In genomic region chr20:37355252-37356180, GRCh38 we compare ENCODE assay signal across 16 cellular contexts. TPM values are rescaled to one million over a fixed set of nuclear protein-coding genes. Genes with fewer than 3 reads are reported as not detected.
DNase-seq lines count a peak whose midpoint lies in the region; ATAC-seq, FAIRE-seq and TF ChIP-seq lines count a peak whose summit lies in the region.
"Had no signal": no experiment of that assay in that cellular context is flagged by ENCODE, and none has a peak within 500 bp of the region (broad histone marks: within the 10 kb centered on the region; RNA-seq: fewer than 3 reads in every experiment).

No MANE protein-coding gene starts in this region.

- 91% methylated on average over 15 of the region's 15 CpGs; no CpG with 5 or more reads in 1 of the 2 experiments for WGBS in H1 (ENCODE audit: extremely low coverage in 1 of 2, insufficient coverage in 1 of 2, insufficient read length in 1 of 2, insufficient replicate concordance in 2 of 2, low coverage in 1 of 2, low lambda C conversion rate in 2 of 2, missing lambda C conversion rate in 1 of 2), 2 experiments
- no CpG with 5 or more reads among the region's 15 CpGs for WGBS in neuronal stem cell (ENCODE audit: extremely low coverage in 2 of 2, insufficient read length in 2 of 2, insufficient replicate concordance in 1 of 2), 2 donors

- TF ChIP-seq EP300 in H1 (IDR thresholded peaks at IDR 0.05; ENCODE audit: borderline replicate concordance in 1 of 2, low read depth in 2 of 2, low read length in 2 of 2), result no peak

- H3K9ac ChIP-seq in H1 (replicated peaks in 1 of 4; ENCODE audit: extremely low read depth in 1 of 4, low read depth in 3 of 4, low read length in 3 of 4), result no peak overlapping the region
- no peak overlapping the region for H3K9ac ChIP-seq in neuronal stem cell (ENCODE audit: low read depth, low read length, poor library complexity)

- H3K27me3 Mint-ChIP-seq in natural killer cell treated with Interleukin-12 subunit alpha and Interleukin-12 subunit beta and Interleukin-15 and Interleukin-18, amount 100 ng/mL, for 72 hours, result no peaks in the 10 kb centered on the region
- H3K27me3 Mint-ChIP-seq in natural killer cell (ENCODE audit: low read depth in 2 of 2), result no peaks in the 10 kb centered on the region
- H3K27me3 Mint-ChIP-seq: activated CD4-positive, alpha-beta memory T cell treated with anti-CD3 and anti-CD28 coated beads, Interleukin-2, amount 10 ng/mL, durations not matched to agents 7 days and 5 days had no signal

- intact Hi-C loops in natural killer cell (cut with micrococcal nuclease) (no loop called here), left ventricle myocardium superior (cut with micrococcal nuclease) (no loop called here)

- H2BK5ac ChIP-seq in H1 (ENCODE audit: low read depth, low read length) (no peak overlapping the region), neuronal stem cell (ENCODE audit: low read length) (peak overlapping the region; percentile 45)

- H3K27ac Mint-ChIP-seq in natural killer cell treated with Interleukin-12 subunit alpha and Interleukin-12 subunit beta and Interleukin-15 and Interleukin-18, amount 100 ng/mL, for 72 hours, result peak overlapping the region in 1 of 2 donors; percentile 49
- H3K27ac Mint-ChIP-seq in natural killer cell, result peak overlapping the region in 1 of 2 donors; percentile 56
- H3K27ac Mint-ChIP-seq: activated CD4-positive, alpha-beta memory T cell treated with anti-CD3 and anti-CD28 coated beads, Interleukin-2, amount 10 ng/mL, durations not matched to agents 7 days and 5 days had no signal

- H2BK20ac ChIP-seq in H1 (ENCODE audit: low read length), result no peak overlapping the region

- H3K56ac ChIP-seq in H1 (replicated peaks; ENCODE audit: insufficient read length, low read depth, low read length), result no peak overlapping the region

- no peak overlapping the region for H3K27ac ChIP-seq in H1 (ENCODE audit: low read depth, low read length)
- no peak overlapping the region for H3K27ac ChIP-seq in neuronal stem cell (replicated peaks; ENCODE audit: low read length)
- H3K27ac ChIP-seq: SJSA1 had no signal

- H3K27me3 ChIP-seq in H1 (replicated peaks in 1 of 4; ENCODE audit: control insufficient read depth in 3 of 4, extremely low read depth in 1 of 4, insufficient read depth in 3 of 4, low read length in 3 of 4) (no peaks in the 10 kb centered on the region), neuronal stem cell (ENCODE audit: control insufficient read depth in 3 of 3, insufficient read depth in 3 of 3, low read depth in 1 of 3, low read length in 3 of 3) (no peaks in the 10 kb centered on the region)
- H3K27me3 ChIP-seq: SJSA1 had no signal

- H3K4ac ChIP-seq in H1 (replicated peaks; ENCODE audit: insufficient read length, low read depth, low read length), result no peak overlapping the region
- no peak overlapping the region for H3K4ac ChIP-seq in neuronal stem cell (ENCODE audit: low read length)

- no peak overlapping the region for H3K4me3 Mint-ChIP-seq in natural killer cell treated with Interleukin-12 subunit alpha and Interleukin-12 subunit beta and Interleukin-15 and Interleukin-18, amount 100 ng/mL, for 72 hours
- H3K4me3 Mint-ChIP-seq in natural killer cell, result no peak overlapping the region
- H3K4me3 Mint-ChIP-seq: activated CD4-positive, alpha-beta memory T cell treated with anti-CD3 and anti-CD28 coated beads, Interleukin-2, amount 10 ng/mL, durations not matched to agents 7 days and 5 days had no signal

- H2AK5ac ChIP-seq in H1 (ENCODE audit: low read depth, low read length) (no peak overlapping the region), neuronal stem cell (ENCODE audit: low read depth, low read length) (no peak overlapping the region)

- H3K4me3 ChIP-seq in H1 (ENCODE audit: extremely low read depth in 1 of 4, insufficient read depth in 2 of 4, low read depth in 3 of 4, low read length in 4 of 4) (no peak overlapping the region), neuronal stem cell (ENCODE audit: low read length in 2 of 2) (no peak overlapping the region)
- H3K4me3 ChIP-seq: prostate gland, SJSA1 had no signal

- no peak for ATAC-seq in natural killer cell treated with Interleukin-12 subunit alpha and Interleukin-12 subunit beta and Interleukin-15 and Interleukin-18, amount 100 ng/mL, for 72 hours
- no peak for ATAC-seq in natural killer cell
- no peak for ATAC-seq in left ventricle myocardium superior
- no peak for ATAC-seq in HG03280 (IDR thresholded peaks at IDR 0.05; ENCODE audit: unreplicated experiment)

- H3K14ac ChIP-seq in H1 (ENCODE audit: insufficient read length) (no peak overlapping the region), neuronal stem cell (ENCODE audit: low read length) (no peak overlapping the region)

- peaks cover 0 to 6% (median 0%) of the 10 kb centered on the region in 4 experiments; a peak in 2 of 7 replicates for H3K4me1 ChIP-seq in H1 (replicated peaks in 1 of 4; ENCODE audit: control insufficient read depth in 3 of 4, insufficient read depth in 4 of 4, low read length in 3 of 4)
- peaks cover 0 to 5% of the 10 kb centered on the region in 2 donors for H3K4me1 ChIP-seq in neuronal stem cell (ENCODE audit: control insufficient read depth in 2 of 2, insufficient read depth in 1 of 2, low read depth in 1 of 2, low read length in 2 of 2)
- H3K4me1 ChIP-seq: SJSA1 had no signal

- H3K4me2 ChIP-seq in H1 (ENCODE audit: insufficient read depth in 1 of 2, low read depth in 2 of 2, low read length in 2 of 2), result no peak overlapping the region
- H3K4me2 ChIP-seq in neuronal stem cell (ENCODE audit: insufficient read depth, low read length, poor library complexity, severe bottlenecking), result no peak overlapping the region

- H3K79me1 ChIP-seq in H1 (ENCODE audit: low read depth, low read length) (peaks cover 29% of the 10 kb centered on the region), neuronal stem cell (ENCODE audit: low read depth, low read length) (peaks cover 27% of the 10 kb centered on the region)

- H2BK15ac ChIP-seq in H1 (ENCODE audit: low read length) (no peak overlapping the region), neuronal stem cell (ENCODE audit: low read length) (no peak overlapping the region)

- peaks cover 9 to 16% of the 10 kb centered on the region in 2 donors for H3K4me1 Mint-ChIP-seq in natural killer cell treated with Interleukin-12 subunit alpha and Interleukin-12 subunit beta and Interleukin-15 and Interleukin-18, amount 100 ng/mL, for 72 hours (ENCODE audit: low read depth in 2 of 2)
- H3K4me1 Mint-ChIP-seq in natural killer cell, result peaks cover 0 to 25% of the 10 kb centered on the region in 2 donors
- H3K4me1 Mint-ChIP-seq: activated CD4-positive, alpha-beta memory T cell treated with anti-CD3 and anti-CD28 coated beads, Interleukin-2, amount 10 ng/mL, durations not matched to agents 7 days and 5 days had no signal

- H2BK12ac ChIP-seq in H1 (ENCODE audit: low read depth, low read length) (no peak overlapping the region), neuronal stem cell (ENCODE audit: low read length) (no peak overlapping the region)

- H4K91ac ChIP-seq in H1 (replicated peaks; ENCODE audit: insufficient read length, low read length) (no peak overlapping the region), neuronal stem cell (ENCODE audit: low read depth, low read length, poor library complexity) (no peak overlapping the region)

- peak; percentile 8 for DNase-seq in natural killer cell treated with Interleukin-12 subunit alpha and Interleukin-12 subunit beta and Interleukin-15 and Interleukin-18, amount 100 ng/mL, for 72 hours (ENCODE audit: low spot score)
- DNase-seq in natural killer cell (no peak), H1 (ENCODE audit: low read depth in 1 of 2, low spot score in 2 of 2) (no peak), neuronal stem cell (ENCODE audit: low spot score) (no peak), NCI-H2029 treated with DMSO at 0.1 percent for 48 hours (lab: John Stamatoyannopoulos, UW) (no peak), left ventricle myocardium superior (no peak), MV-4-11 (lab: John Stamatoyannopoulos, UW) (no peak)
- DNase-seq: activated CD4-positive, alpha-beta memory T cell treated with anti-CD3 and anti-CD28 coated beads, Interleukin-2, amount 10 ng/mL, durations not matched to agents 7 days and 5 days; COR-L47; effector memory CD4-positive, alpha-beta T cell; GDM1; NCI-H2171 treated with DMSO at 0.1 percent for 48 hours had no signal

- peaks cover 3 to 20% of the 10 kb centered on the region in 2 experiments for H4K20me1 ChIP-seq in H1 (replicated peaks in 1 of 2; ENCODE audit: control insufficient read depth in 1 of 2, insufficient read depth in 2 of 2, low read length in 2 of 2)

- no peaks in the 10 kb centered on the region for H3K36me3 Mint-ChIP-seq in natural killer cell treated with Interleukin-12 subunit alpha and Interleukin-12 subunit beta and Interleukin-15 and Interleukin-18, amount 100 ng/mL, for 72 hours
- H3K36me3 Mint-ChIP-seq in natural killer cell, result no peaks in the 10 kb centered on the region

- peaks cover 3 to 86% of the 10 kb centered on the region in 2 experiments; a peak in 3 of 4 replicates for H3K79me2 ChIP-seq in H1 (ENCODE audit: control insufficient read depth in 1 of 2, insufficient read depth in 2 of 2, low read length in 2 of 2)

- no peak for FAIRE-seq in H1 (lab: Jason Lieb, UNC)
- FAIRE-seq: TTC549 had no signal

- H3K23ac ChIP-seq in H1 (ENCODE audit: insufficient read length) (no peak overlapping the region), neuronal stem cell (ENCODE audit: low read depth, low read length, poor library complexity) (no peak overlapping the region)

- POLR2A ChIA-PET in H1 (lab: Charles Lee; ENCODE audit: partially characterized antibody), result interaction anchor here (0.8 to 1.3 kb wide), 6 partner anchors 8 to 177 kb away, joined by 3 to 16 read pairs (median 4); partner anchors contain the start of genes MANBAL, RPN2 and SRC

- no peak for TF ChIP-seq RAD21 in H1 (IDR thresholded peaks at IDR 0.05 in 1 of 2, conservative IDR thresholded peaks at IDR 0.05 in 1 of 2; ENCODE audit: low read depth in 2 of 2, low read length in 2 of 2)

- H2BK120ac ChIP-seq in H1 (replicated peaks; ENCODE audit: low read depth, low read length), result no peak overlapping the region
- H2BK120ac ChIP-seq in neuronal stem cell (ENCODE audit: low read depth, low read length), result no peak overlapping the region

- CTCF ChIA-PET in H1 (lab: Charles Lee; ENCODE audit: partially characterized antibody), result interaction anchor here (0.6 to 1.7 kb wide), 6 partner anchors 9 to 159 kb away, joined by 3 to 6 read pairs (median 4); no protein-coding TSS in a partner anchor

- TF ChIP-seq CTCF in natural killer cell (IDR thresholded peaks at IDR 0.05), result no peak
- TF ChIP-seq CTCF in H1 (IDR thresholded peaks at IDR 0.05; ENCODE audit: control extremely low read depth in 1 of 3, insufficient read depth in 1 of 3, low read depth in 1 of 3, low read length in 3 of 3), result no peak

- H2AFZ ChIP-seq in H1 (ENCODE audit: low read length) (no peak overlapping the region), neuronal stem cell (ENCODE audit: low read length) (no peak overlapping the region)

- H3K18ac ChIP-seq in H1 (ENCODE audit: extremely low read depth, low read length), result no peak overlapping the region
- H3K18ac ChIP-seq in neuronal stem cell (ENCODE audit: low read length), result no peak overlapping the region

- H3K9me3 ChIP-seq in H1 (ENCODE audit: insufficient read depth in 2 of 2, low read depth in 1 of 2, low read length in 1 of 2), result no peaks in the 10 kb centered on the region
- H3K9me3 ChIP-seq in neuronal stem cell (replicated peaks in 1 of 2; ENCODE audit: control insufficient read depth in 2 of 2, insufficient read depth in 1 of 2, low read depth in 1 of 2, low read length in 2 of 2), result no peaks in the 10 kb centered on the region
- H3K9me3 ChIP-seq: prostate gland, SJSA1 had no signal

- TF ChIP-seq POLR2A in H1 (IDR thresholded peaks at IDR 0.05; ENCODE audit: control extremely low read depth in 1 of 2, low read depth in 2 of 2, low read length in 2 of 2), result no peak

- no peaks in the 10 kb centered on the region for H3K9me3 Mint-ChIP-seq in natural killer cell treated with Interleukin-12 subunit alpha and Interleukin-12 subunit beta and Interleukin-15 and Interleukin-18, amount 100 ng/mL, for 72 hours
- no peaks in the 10 kb centered on the region for H3K9me3 Mint-ChIP-seq in natural killer cell
- H3K9me3 Mint-ChIP-seq: activated CD4-positive, alpha-beta memory T cell treated with anti-CD3 and anti-CD28 coated beads, Interleukin-2, amount 10 ng/mL, durations not matched to agents 7 days and 5 days had no signal

- H4K5ac ChIP-seq in H1 (ENCODE audit: insufficient read length, low read depth, low read length), result no peak overlapping the region

- H4K8ac ChIP-seq in H1 (ENCODE audit: extremely low read depth, insufficient read depth, low read length), result peak overlapping the region; percentile 63; the same call in 1 of the 2 replicates
- H4K8ac ChIP-seq in neuronal stem cell (ENCODE audit: low read depth, low read length), result no peak overlapping the region

- H3K36me3 ChIP-seq in H1 (ENCODE audit: control insufficient read depth in 2 of 4, insufficient read depth in 4 of 4, low read length in 3 of 4), result peaks cover 0 to 4% (median 0%) of the 10 kb centered on the region in 4 experiments; a peak in 3 of 8 replicates
- peaks cover 3 to 28% of the 10 kb centered on the region in 2 donors for H3K36me3 ChIP-seq in neuronal stem cell (replicated peaks in 1 of 2; ENCODE audit: control insufficient read depth in 2 of 2, insufficient read depth in 2 of 2, low read length in 2 of 2)
- H3K36me3 ChIP-seq: prostate gland had no signal

- no peaks in the 10 kb centered on the region for H3K23me2 ChIP-seq in H1 (ENCODE audit: low read depth, low read length)

RNA-seq across cellular contexts. Expression of gene SRC, which starts 9.6 kb away (rescaled TPM):
- total RNA-seq in natural killer cell treated with Interleukin-12 subunit alpha and Interleukin-12 subunit beta and Interleukin-15 and Interleukin-18, amount 100 ng/mL, for 72 hours, result 1 to 10 TPM; 6.8 to 8.6 TPM
- 10 to 100 TPM in 2 of 3 donors, 1 to 10 TPM in 1; 2.3 to 15.6 (median 10.5) TPM for total RNA-seq in natural killer cell
- 28.8 and 29.8 TPM in 2 replicates for total RNA-seq in H1 (2021; fragmentation: NEBNext Ultra II Directional; extraction: Animal tissue kit (Norgen Biotek cat#: 25700))
- 27.6 and 35.4 TPM in 2 replicates for polyA plus RNA-seq in H1 (2011; rRNA removed)
- 25.1 TPM for polyA plus RNA-seq in H1 (2011; cell fraction: cytosol; rRNA removed)
- 100 TPM for polyA plus RNA-seq in H1 (2011; cell fraction: nucleus; rRNA removed)
- 19.4 to 31.2 TPM (median 26.5 TPM) in 4 replicates for polyA plus RNA-seq in H1 (2012, experiment 1 of 2)
- polyA plus RNA-seq in H1 (2012, experiment 2 of 2), result 20.4 TPM
- 17.9 TPM for polyA plus RNA-seq in H1 (2013, experiment 1 of 2)
- 15.1 TPM for polyA plus RNA-seq in H1 (2013, experiment 2 of 2)
- polyA minus RNA-seq in H1 (2011; rRNA and poly(A)+ RNA removed), result 28.2 and 38.4 TPM in 2 replicates
- polyA minus RNA-seq in H1 (2011; cell fraction: cytosol; rRNA and poly(A)+ RNA removed), result 28.6 TPM
- 41.9 TPM for polyA minus RNA-seq in H1 (2011; cell fraction: nucleus; rRNA and poly(A)+ RNA removed)
- polyA plus RNA-seq in neuronal stem cell (2013, experiment 1 of 2), result 32.2 TPM
- polyA plus RNA-seq in neuronal stem cell (2013, experiment 2 of 2), result 33.5 TPM
- total RNA-seq in left ventricle myocardium superior, result 5.1 TPM
